13 cellular contexts compared by ENCODE assay signal in the genomic region with DNA sequence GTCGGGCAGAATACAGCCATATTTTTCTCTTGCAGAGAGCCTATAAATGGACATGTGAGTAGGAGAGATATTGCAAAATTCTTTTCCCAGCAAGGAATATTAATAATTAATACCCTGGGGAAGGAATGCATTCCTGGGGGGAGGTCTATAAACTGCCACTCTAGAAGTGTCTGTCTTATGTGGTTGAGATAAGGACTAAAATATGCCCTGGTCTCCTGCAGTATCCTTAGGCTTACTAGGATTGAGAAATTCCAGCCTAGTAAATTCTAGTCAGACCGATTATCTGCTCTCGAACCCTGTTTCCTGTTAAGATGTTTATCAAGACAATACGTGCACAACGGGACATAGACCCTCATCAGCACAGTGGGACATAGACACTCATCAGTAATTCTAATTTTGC.
DNase-seq lines count a peak whose midpoint lies in the region; TF ChIP-seq lines count a peak whose summit lies in the region.
"Had no signal": no experiment of that assay in that cellular context is flagged by ENCODE, and none has a peak within 500 bp of the region (broad histone marks: within the 10 kb centered on the region; RNA-seq: fewer than 3 reads in every experiment).

No MANE protein-coding gene starts in this region.

- CTCF ChIA-PET in A673 (lab: Charles Lee) (no interaction called here), SK-N-SH (lab: Yijun Ruan, JAX) (no interaction called here)

- no peaks in the 10 kb centered on the region for H3K27me3 ChIP-seq in A673 (replicated peaks; ENCODE audit: insufficient read depth, low read depth, low read length, poor library complexity)
- no peaks in the 10 kb centered on the region for H3K27me3 ChIP-seq in mesendoderm (ENCODE audit: insufficient read depth, low read length, poor library complexity)
- no peaks in the 10 kb centered on the region for H3K27me3 ChIP-seq in SK-N-SH (ENCODE audit: insufficient read depth)
- H3K27me3 ChIP-seq: BLaER1 treated with 17β-estradiol and CSF1 and Interleukin-3, amounts not matched to agents 10 nM and 100 nM had no signal

- no peak overlapping the region for H3K4me3 ChIP-seq in A673 (ENCODE audit: low read depth, low read length, poor library complexity, severe bottlenecking)
- no peak overlapping the region for H3K4me3 ChIP-seq in SK-N-MC
- H3K4me3 ChIP-seq in mesendoderm (ENCODE audit: low read length), result no peak overlapping the region
- H3K4me3 ChIP-seq in SK-N-SH (ENCODE audit: low read depth in 2 of 2, low read length in 1 of 2), result no peak overlapping the region
- H3K4me3 ChIP-seq: BLaER1 treated with 17β-estradiol and CSF1 and Interleukin-3, amounts not matched to agents 10 nM and 100 nM had no signal

- no peak overlapping the region for H3K56ac ChIP-seq in mesendoderm (ENCODE audit: low read length)

- WGBS in mesendoderm (ENCODE audit: extremely low coverage, insufficient coverage, low lambda C conversion rate), result no CpG with 5 or more reads among the region's 5 CpGs
- WGBS in SK-N-SH (ENCODE audit: low lambda C conversion rate), result 30% methylated on average over 5 of the region's 5 CpGs

- H3K9ac ChIP-seq in SK-N-MC (ENCODE audit: insufficient read length), result no peak overlapping the region
- H3K9ac ChIP-seq in mesendoderm (ENCODE audit: low read length), result no peak overlapping the region
- H3K9ac ChIP-seq in SK-N-SH, result no peak overlapping the region
- H3K9ac ChIP-seq: BLaER1 treated with 17β-estradiol and CSF1 and Interleukin-3, amounts not matched to agents 10 nM and 100 nM had no signal

- H2AK5ac ChIP-seq in mesendoderm (ENCODE audit: low read length), result no peak overlapping the region

- no peak overlapping the region for H3K4ac ChIP-seq in mesendoderm (ENCODE audit: low read depth, low read length)

- H3K79me2 ChIP-seq in mesendoderm (ENCODE audit: control insufficient read depth, insufficient read depth, low read length) (no peaks in the 10 kb centered on the region), SK-N-SH (ENCODE audit: insufficient read depth) (no peaks in the 10 kb centered on the region)

- no peaks in the 10 kb centered on the region for H4K20me1 ChIP-seq in SK-N-SH (ENCODE audit: insufficient read depth)
- H4K20me1 ChIP-seq: BLaER1 treated with 17β-estradiol and CSF1 and Interleukin-3, amounts not matched to agents 10 nM and 100 nM had no signal

- H3K4me2 ChIP-seq in mesendoderm (ENCODE audit: low read length) (no peak overlapping the region), SK-N-SH (no peak overlapping the region)
- H3K4me2 ChIP-seq: BLaER1 treated with 17β-estradiol and CSF1 and Interleukin-3, amounts not matched to agents 10 nM and 100 nM had no signal

- H4K8ac ChIP-seq in mesendoderm (ENCODE audit: low read depth, low read length), result no peak overlapping the region

- no peak for TF ChIP-seq RAD21 in SK-N-SH (IDR thresholded peaks at IDR 0.05; ENCODE audit: low read length)

- TF ChIP-seq CTCF in A673 (conservative IDR thresholded peaks at IDR 0.05; ENCODE audit: low read depth, low read length) (no peak), SK-N-SH (IDR thresholded peaks at IDR 0.05) (no peak)

- H3K4me1 ChIP-seq in A673 (ENCODE audit: insufficient read depth, low read length, poor library complexity, severe bottlenecking) (no peaks in the 10 kb centered on the region), mesendoderm (ENCODE audit: control insufficient read depth, low read depth, low read length) (no peaks in the 10 kb centered on the region), SK-N-SH (ENCODE audit: control insufficient read depth in 1 of 2, insufficient read depth in 2 of 2, low read depth in 1 of 2, low read length in 1 of 2) (no peaks in the 10 kb centered on the region)
- H3K4me1 ChIP-seq: BLaER1 treated with 17β-estradiol and CSF1 and Interleukin-3, amounts not matched to agents 10 nM and 100 nM had no signal

- H3K9me3 ChIP-seq in A673 (ENCODE audit: low read depth, low read length, poor library complexity, severe bottlenecking) (peaks cover 5% of the 10 kb centered on the region), SK-N-MC (ENCODE audit: low read depth, low read length) (no peaks in the 10 kb centered on the region), SK-N-SH (no peaks in the 10 kb centered on the region; the same call in 1 of the 2 replicates)

- TF ChIP-seq EP300 in SK-N-SH (IDR thresholded peaks at IDR 0.05; ENCODE audit: borderline replicate concordance in 1 of 2, low read depth in 1 of 2, low read length in 1 of 2), result no peak

- intact Hi-C loops in A673 (cut with micrococcal nuclease; ENCODE audit: unreplicated experiment), result no loop called here

- no peak overlapping the region for H2AFZ ChIP-seq in SK-N-SH (ENCODE audit: low read depth)

- POLR2A ChIA-PET in A673 (lab: Charles Lee; ENCODE audit: low non-redundant PET), result no interaction called here
- POLR2A ChIA-PET in SK-N-SH (lab: Yijun Ruan, JAX), result no interaction called here

- H3K27ac ChIP-seq in A673 (ENCODE audit: low read depth, low read length, poor library complexity, severe bottlenecking), result no peak overlapping the region
- no peak overlapping the region for H3K27ac ChIP-seq in SK-N-MC
- no peak overlapping the region for H3K27ac ChIP-seq in mesendoderm (ENCODE audit: low read depth, low read length)
- H3K27ac ChIP-seq in SK-N-SH (ENCODE audit: low read depth in 2 of 2, low read length in 1 of 2), result no peak overlapping the region
- H3K27ac ChIP-seq: BLaER1 treated with 17β-estradiol and CSF1 and Interleukin-3, amounts not matched to agents 10 nM and 100 nM had no signal

- no peaks in the 10 kb centered on the region for H3F3A ChIP-seq in SK-N-SH (replicated peaks; ENCODE audit: insufficient read depth)

- no peak overlapping the region for H2BK120ac ChIP-seq in mesendoderm (ENCODE audit: low read depth, low read length)

- no peaks in the 10 kb centered on the region for H3K36me3 ChIP-seq in A673 (ENCODE audit: insufficient read depth, low read length, poor library complexity, severe bottlenecking)
- no peaks in the 10 kb centered on the region for H3K36me3 ChIP-seq in SK-N-MC (ENCODE audit: insufficient read depth, low read length)
- no peaks in the 10 kb centered on the region for H3K36me3 ChIP-seq in mesendoderm (ENCODE audit: control insufficient read depth, insufficient read depth, low read length)
- no peaks in the 10 kb centered on the region for H3K36me3 ChIP-seq in SK-N-SH (replicated peaks in 1 of 2; ENCODE audit: control insufficient read depth in 1 of 2, insufficient read depth in 2 of 2, low read length in 1 of 2)
- H3K36me3 ChIP-seq: BLaER1 treated with 17β-estradiol and CSF1 and Interleukin-3, amounts not matched to agents 10 nM and 100 nM had no signal

- no peak overlapping the region for H2BK5ac ChIP-seq in mesendoderm (ENCODE audit: low read length)

- H3K18ac ChIP-seq in mesendoderm (ENCODE audit: low read length), result no peak overlapping the region

- H3K23ac ChIP-seq in mesendoderm (ENCODE audit: low read length), result no peak overlapping the region

- no peak overlapping the region for H4K5ac ChIP-seq in mesendoderm (ENCODE audit: low read length)

- no peak overlapping the region for H2BK15ac ChIP-seq in mesendoderm (replicated peaks; ENCODE audit: low read depth)

- H3K9me2 ChIP-seq in SK-N-SH, result no peaks in the 10 kb centered on the region

- H3K79me1 ChIP-seq in mesendoderm (ENCODE audit: low read length), result no peaks in the 10 kb centered on the region

- BruUV-seq in A673 (replicated peaks; lab: Mats Ljungman, UMichigan), result no TSS peak

- peak; percentile 3 for DNase-seq in A673 (ENCODE audit: low spot score)
- DNase-seq in NAMALWA (ENCODE audit: low spot score), result peak; percentile 4
- peak; percentile 66 for DNase-seq in SK-N-MC (ENCODE audit: low read depth, low spot score)
- peak; percentile 13 for DNase-seq in mesendoderm
- DNase-seq in activated CD4-positive, alpha-beta T cell treated with anti-CD3 and anti-CD28 coated beads, Interleukin-2, amount 50 U/mL, for 1 hour, result no peak
- no peak for DNase-seq in dedifferentiated amniotic fluid mesenchymal stem cell (ENCODE audit: extremely low spot score)
- DNase-seq in SK-N-SH, result no peak
- DNase-seq: 8988T; Calu3; CD8-positive, alpha-beta T cell; GOT3; H7 had no signal

TF ChIP-seq in SK-N-SH, 30 proteins besides CTCF, POLR2A, EP300 and RAD21:
- no peak for TF ChIP-seq FOXM1 (IDR thresholded peaks at IDR 0.05; ENCODE audit: low read depth)
- TF ChIP-seq FOXJ3 (CRISPR knock-in tag; IDR thresholded peaks at IDR 0.05), result no peak
- TF ChIP-seq, protein P1, sequence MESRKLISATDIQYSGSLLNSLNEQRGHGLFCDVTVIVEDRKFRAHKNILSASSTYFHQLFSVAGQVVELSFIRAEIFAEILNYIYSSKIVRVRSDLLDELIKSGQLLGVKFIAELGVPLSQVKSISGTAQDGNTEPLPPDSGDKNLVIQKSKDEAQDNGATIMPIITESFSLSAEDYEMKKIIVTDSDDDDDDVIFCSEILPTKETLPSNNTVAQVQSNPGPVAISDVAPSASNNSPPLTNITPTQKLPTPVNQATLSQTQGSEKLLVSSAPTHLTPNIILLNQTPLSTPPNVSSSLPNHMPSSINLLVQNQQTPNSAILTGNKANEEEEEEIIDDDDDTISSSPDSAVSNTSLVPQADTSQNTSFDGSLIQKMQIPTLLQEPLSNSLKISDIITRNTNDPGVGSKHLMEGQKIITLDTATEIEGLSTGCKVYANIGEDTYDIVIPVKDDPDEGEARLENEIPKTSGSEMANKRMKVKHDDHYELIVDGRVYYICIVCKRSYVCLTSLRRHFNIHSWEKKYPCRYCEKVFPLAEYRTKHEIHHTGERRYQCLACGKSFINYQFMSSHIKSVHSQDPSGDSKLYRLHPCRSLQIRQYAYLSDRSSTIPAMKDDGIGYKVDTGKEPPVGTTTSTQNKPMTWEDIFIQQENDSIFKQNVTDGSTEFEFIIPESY (IDR thresholded peaks at IDR 0.05; ENCODE audit: borderline replicate concordance, low read depth), result no peak
- TF ChIP-seq GATA2 (CRISPR knock-in tag; IDR thresholded peaks at IDR 0.05), result no peak
- no peak for TF ChIP-seq NFIC (IDR thresholded peaks at IDR 0.05; ENCODE audit: borderline replicate concordance)
- TF ChIP-seq SIN3A (IDR thresholded peaks at IDR 0.05; ENCODE audit: borderline replicate concordance, low read depth, low read length), result no peak
- no peak for TF ChIP-seq JUND (IDR thresholded peaks at IDR 0.05)
- no peak for TF ChIP-seq TCF12 (IDR thresholded peaks at IDR 0.05)
- TF ChIP-seq TEAD4 (IDR thresholded peaks at IDR 0.05; ENCODE audit: borderline replicate concordance, insufficient read depth), result no peak
- TF ChIP-seq FOSL2 (IDR thresholded peaks at IDR 0.05; ENCODE audit: borderline replicate concordance, low read depth), result no peak

Comparison
In these comparisons a context has a peak if more than half of its experiments do, and no peak if none do; other contexts are left out.
1. DNase-seq: peak in A673 (single experiment), NAMALWA (single experiment), SK-N-MC (single experiment) and mesendoderm (single experiment); none in activated CD4-positive, alpha-beta T cell treated with anti-CD3 and anti-CD28 coated beads, Interleukin-2, amount 50 U/mL, for 1 hour (single experiment), dedifferentiated amniotic fluid mesenchymal stem cell (single experiment) and SK-N-SH (single experiment).